Comparison of ENCODE assay signal across 8 cellular contexts in the genomic region with DNA sequence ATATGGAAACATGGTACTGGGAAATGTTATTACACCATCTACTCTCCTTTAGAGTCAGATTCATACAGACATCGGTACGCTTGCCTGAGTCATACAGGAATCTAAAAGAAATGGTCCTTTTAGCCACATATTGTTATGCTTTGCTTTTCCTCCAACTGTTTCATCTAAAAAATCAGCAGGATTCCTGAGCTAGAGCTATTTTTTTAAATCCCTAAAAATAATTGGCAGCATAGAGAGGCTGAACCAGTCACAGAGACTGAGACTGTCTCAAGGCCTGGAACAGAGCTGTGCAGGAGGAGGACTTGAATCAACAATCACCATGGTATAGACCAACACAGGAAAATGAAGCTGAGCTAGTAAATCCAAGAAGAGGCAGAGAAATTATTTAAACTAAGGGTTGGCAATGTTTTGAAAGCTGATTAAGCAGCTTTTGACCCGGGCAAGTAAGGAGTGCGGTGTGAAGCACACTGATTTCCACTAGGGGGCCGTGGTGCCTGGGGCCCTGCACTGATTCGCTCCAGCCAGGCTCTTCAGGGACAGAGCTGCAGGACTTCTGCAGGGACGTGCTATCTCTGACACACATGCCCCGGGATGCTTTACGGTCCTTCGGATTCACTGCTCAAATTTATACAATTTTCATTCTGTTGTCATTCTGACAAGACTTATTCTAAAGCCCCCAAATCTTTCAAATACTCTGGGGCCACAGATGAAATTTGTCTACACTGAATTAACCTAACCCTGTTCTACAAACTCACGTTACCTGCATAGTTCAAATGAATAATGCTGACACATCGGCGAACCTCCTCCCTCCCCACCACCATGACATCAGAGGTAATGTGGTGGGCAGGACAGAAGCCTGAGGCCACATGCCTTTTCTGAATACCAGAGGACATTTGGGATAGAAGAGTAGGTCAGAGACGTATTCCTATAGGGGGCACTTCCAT.
A peak's percentile ranks its signal among the peaks of the same experiment; 100 is the strongest.
DNase-seq lines count a peak whose midpoint lies in the region; ATAC-seq, FAIRE-seq and TF ChIP-seq lines count a peak whose summit lies in the region.

No MANE protein-coding gene starts in this region.

- FAIRE-seq in endothelial cell of umbilical vein (lab: Jason Lieb, UNC) = peak; percentile 44

- no peak for TF ChIP-seq POLR2A in endothelial cell of umbilical vein (IDR thresholded peaks at IDR 0.05; ENCODE audit: low read depth, low read length)

- no peak overlapping the region for H3K4me2 ChIP-seq in endothelial cell of umbilical vein (ENCODE audit: insufficient read depth, low read length)

- intact Hi-C loops in endothelial cell of umbilical vein (cut with micrococcal nuclease) = loop anchor here (1.0 kb wide), 1 partner anchor 193 kb away; no protein-coding TSS in a partner anchor

- no peaks in the 10 kb centered on the region for H4K20me1 ChIP-seq in endothelial cell of umbilical vein (replicated peaks; ENCODE audit: control insufficient read depth, extremely low read depth, insufficient read depth, low read length)

- CTCF ChIA-PET in endothelial cell of umbilical vein (lab: Charles Lee) = interaction anchor here (0.6 to 4.5 kb wide), 47 partner anchors 11 to 452 kb away, joined by 3 to 50 read pairs (median 4); a partner anchor contains a TSS

- H3K36me3 ChIP-seq in endothelial cell of umbilical vein (ENCODE audit: control insufficient read depth in 2 of 2, extremely low read depth in 1 of 2, insufficient read depth in 2 of 2, low read length in 2 of 2) = peaks cover 22 to 25% of the 10 kb centered on the region in 2 experiments

- peak; percentile 90 to 94 for TF ChIP-seq CTCF in endothelial cell of umbilical vein (IDR thresholded peaks at IDR 0.05; ENCODE audit: extremely low read depth in 1 of 2, insufficient read depth in 1 of 2, low read depth in 1 of 2, low read length in 2 of 2)

- dilution Hi-C loops in endothelial cell of umbilical vein (cut with MboI; ENCODE audit: extremely low pct_ligation_motif_present, low sequenced_read_pairs) = no loop called here

- no peaks in the 10 kb centered on the region for H3K27me3 ChIP-seq in endothelial cell of umbilical vein (ENCODE audit: control insufficient read depth in 2 of 2, insufficient read depth in 2 of 2, low read length in 2 of 2)

- H3K79me2 ChIP-seq in endothelial cell of umbilical vein (ENCODE audit: control insufficient read depth, insufficient read depth, low read length) = no peaks in the 10 kb centered on the region

- H3K4me3 ChIP-seq in endothelial cell of umbilical vein (replicated peaks in 1 of 3; ENCODE audit: insufficient read depth in 1 of 3, low read depth in 1 of 3, low read length in 3 of 3) = no peak overlapping the region

- ATAC-seq in GM18511 (IDR thresholded peaks at IDR 0.05; ENCODE audit: unreplicated experiment) = peak; percentile 95
- peak; percentile 88 for ATAC-seq in HG02884 (IDR thresholded peaks at IDR 0.05; ENCODE audit: unreplicated experiment)
- ATAC-seq in activated CD4-positive, CD25-positive, alpha-beta regulatory T cell treated with anti-CD3 and anti-CD28 coated beads, Interleukin-2, amount 50 U/mL, for 24 hours = peak; percentile 56 to 79

- no peak overlapping the region for H3K9ac ChIP-seq in endothelial cell of umbilical vein (replicated peaks; ENCODE audit: extremely low read depth, insufficient read depth, low read length)

- H3K4me1 ChIP-seq in endothelial cell of umbilical vein (ENCODE audit: control insufficient read depth, extremely low read depth, insufficient read depth, low read length) = peaks cover 6% of the 10 kb centered on the region

- DNase-seq in AML-193 (lab: John Stamatoyannopoulos, UW) = peak; percentile 42 to 58
- DNase-seq in NCI-H146 (lab: John Stamatoyannopoulos, UW) = peak; percentile 65
- peak; percentile 70 for DNase-seq in endothelial cell of umbilical vein (ENCODE audit: low read depth, low spot score)
- DNase-seq in myocyte (ENCODE audit: low read depth) = peak; percentile 74
- peak; percentile 85 for DNase-seq in superior temporal gyrus (ENCODE audit: extremely low spot score)

- no TSS peak for BruUV-seq in endothelial cell of umbilical vein (replicated peaks; lab: Mats Ljungman, UMichigan)

- H3K9me1 ChIP-seq in endothelial cell of umbilical vein (replicated peaks; ENCODE audit: control insufficient read depth, extremely low read depth, insufficient read depth, low read length) = no peaks in the 10 kb centered on the region

- no peak overlapping the region for H2AFZ ChIP-seq in endothelial cell of umbilical vein (ENCODE audit: low read depth, low read length)

- no peaks in the 10 kb centered on the region for H3K9me3 ChIP-seq in endothelial cell of umbilical vein (replicated peaks; ENCODE audit: control insufficient read depth, insufficient read depth, low read length)

- POLR2A ChIA-PET in endothelial cell of umbilical vein (lab: Charles Lee) = no interaction called here

- no peak overlapping the region for H3K27ac ChIP-seq in endothelial cell of umbilical vein (ENCODE audit: insufficient read depth, low read depth, low read length)

TF ChIP-seq in endothelial cell of umbilical vein, 7 proteins besides CTCF, POLR2A, EP300 and RAD21:
- TF ChIP-seq FOS (IDR thresholded peaks at IDR 0.05; ENCODE audit: borderline replicate concordance, insufficient read depth, low read length) (peak; percentile 3), GATA2 (IDR thresholded peaks at IDR 0.05; ENCODE audit: insufficient read depth, insufficient read length, low read depth, low read length) (no peak), EZH2 (IDR thresholded peaks at IDR 0.05; ENCODE audit: borderline replicate concordance, low read depth, low read length, severe bottlenecking) (no peak)
